In the genomic region with DNA sequence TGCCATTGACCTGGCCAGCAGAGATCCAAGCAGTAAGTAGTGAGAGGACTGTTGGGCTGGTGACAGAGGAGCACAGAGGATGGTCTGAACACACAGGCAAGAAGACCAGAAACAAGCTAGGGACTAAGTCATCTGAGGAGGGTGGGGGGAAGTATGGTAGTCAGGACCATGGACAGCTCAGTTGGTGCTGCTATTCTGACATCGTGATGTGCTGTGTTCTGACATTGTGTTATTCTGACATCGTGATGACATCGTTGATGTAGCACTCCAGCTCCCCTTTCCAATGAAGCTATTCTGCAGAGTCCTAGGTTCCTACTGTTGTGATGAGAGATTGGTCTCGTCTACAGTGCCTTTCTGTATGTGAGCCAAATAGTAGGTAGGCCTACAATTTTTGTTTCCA, we compare ENCODE assay signal across 9 cellular contexts. TPM values are rescaled to one million over a fixed set of nuclear protein-coding genes. Genes with fewer than 3 reads are reported as not detected.
DNase-seq lines count a peak whose midpoint lies in the region; ATAC-seq, FAIRE-seq and TF ChIP-seq lines count a peak whose summit lies in the region.
"Had no signal": no experiment of that assay in that cellular context is flagged by ENCODE, and none has a peak within 500 bp of the region (broad histone marks: within the 10 kb centered on the region; RNA-seq: fewer than 3 reads in every experiment).

No MANE protein-coding gene starts in this region.

- H3K4me3 Mint-ChIP-seq in activated T-helper 1 cell treated with anti-CD3 and anti-CD28 coated beads, Interleukin-12 subunit alpha, Interleukin-12 subunit beta, Interleukin-2, Interleukin-4 antibody, amounts not matched to agents 30 ng/mL and 10 ng/mL and 1 ng/mL, durations not matched to agents 14 hours and 24 hours and 36 hours: no peak overlapping the region

- FAIRE-seq in D721Med (lab: Jason Lieb, UNC): no peak

- no peaks in the 10 kb centered on the region for H3K9me3 Mint-ChIP-seq in activated T-helper 1 cell treated with anti-CD3 and anti-CD28 coated beads, Interleukin-12 subunit alpha, Interleukin-12 subunit beta, Interleukin-2, Interleukin-4 antibody, amounts not matched to agents 30 ng/mL and 10 ng/mL and 1 ng/mL, durations not matched to agents 14 hours and 24 hours and 36 hours

- intact Hi-C loops in activated T-helper 1 cell treated with anti-CD3 and anti-CD28 coated beads, Interleukin-12 subunit alpha, Interleukin-12 subunit beta, Interleukin-2, Interleukin-4 antibody, amounts not matched to agents 30 ng/mL and 10 ng/mL and 1 ng/mL, durations not matched to agents 14 hours and 24 hours and 36 hours (cut with micrococcal nuclease): loop anchor here (2.0 kb wide), 1 partner anchor 36 kb away; the partner anchor contains the start of gene SLC35A1
- intact Hi-C loops in left cardiac atrium (cut with DNase I): no loop called here

- no peak for TF ChIP-seq CTCF in D721Med (IDR thresholded peaks at IDR 0.05; ENCODE audit: insufficient read depth, missing control alignments)

- no peaks in the 10 kb centered on the region for H3K36me3 Mint-ChIP-seq in activated T-helper 1 cell treated with anti-CD3 and anti-CD28 coated beads, Interleukin-12 subunit alpha, Interleukin-12 subunit beta, Interleukin-2, Interleukin-4 antibody, amounts not matched to agents 30 ng/mL and 10 ng/mL and 1 ng/mL, durations not matched to agents 14 hours and 24 hours and 36 hours (ENCODE audit: low read depth)

- H3K27me3 Mint-ChIP-seq in activated T-helper 1 cell treated with anti-CD3 and anti-CD28 coated beads, Interleukin-12 subunit alpha, Interleukin-12 subunit beta, Interleukin-2, Interleukin-4 antibody, amounts not matched to agents 30 ng/mL and 10 ng/mL and 1 ng/mL, durations not matched to agents 14 hours and 24 hours and 36 hours (ENCODE audit: insufficient read depth): no peaks in the 10 kb centered on the region

- ATAC-seq in left cardiac atrium: peak; percentile 61 to 68
- ATAC-seq in GM19023 (IDR thresholded peaks at IDR 0.05; ENCODE audit: unreplicated experiment): no peak

- no peak overlapping the region for H3K27ac Mint-ChIP-seq in activated T-helper 1 cell treated with anti-CD3 and anti-CD28 coated beads, Interleukin-12 subunit alpha, Interleukin-12 subunit beta, Interleukin-2, Interleukin-4 antibody, amounts not matched to agents 30 ng/mL and 10 ng/mL and 1 ng/mL, durations not matched to agents 14 hours and 24 hours and 36 hours

- DNase-seq in GM19240 (ENCODE audit: insufficient read length, low spot score) (peak; percentile 8), NOMO-1 treated with dmso at 0.1 percent for 144 hours (lab: John Stamatoyannopoulos, UW; ENCODE audit: unreplicated experiment) (peak; percentile 24), left cardiac atrium (peak; percentile 28), D721Med (ENCODE audit: insufficient read length, low spot score) (no peak), DMS79 treated with DMSO at 0.1 percent for 48 hours (lab: John Stamatoyannopoulos, UW) (no peak)
- DNase-seq in activated T-helper 1 cell treated with anti-CD3 and anti-CD28 coated beads, Interleukin-12 subunit alpha, Interleukin-12 subunit beta, Interleukin-2, Interleukin-4 antibody, amounts not matched to agents 30 ng/mL and 10 ng/mL and 1 ng/mL, durations not matched to agents 14 hours and 24 hours and 36 hours (ENCODE audit: low spot score): peak; percentile 51
- peak; percentile 5 to 8 for DNase-seq in stimulated activated CD4-positive, alpha-beta T cell treated with anti-CD3 and anti-CD28 coated beads, Interleukin-1b, Interleukin-23, amount 100 ng/mL, for 4 hours (ENCODE audit: low read depth in 2 of 2)

- H3K4me1 Mint-ChIP-seq in activated T-helper 1 cell treated with anti-CD3 and anti-CD28 coated beads, Interleukin-12 subunit alpha, Interleukin-12 subunit beta, Interleukin-2, Interleukin-4 antibody, amounts not matched to agents 30 ng/mL and 10 ng/mL and 1 ng/mL, durations not matched to agents 14 hours and 24 hours and 36 hours (ENCODE audit: low read depth): no peaks in the 10 kb centered on the region

RNA-seq across cellular contexts. Expression of gene CFAP206, which starts 28.7 kb away (rescaled TPM):
- total RNA-seq in activated T-helper 1 cell treated with anti-CD3 and anti-CD28 coated beads, Interleukin-12 subunit alpha, Interleukin-12 subunit beta, Interleukin-2, Interleukin-4 antibody, amounts not matched to agents 30 ng/mL and 10 ng/mL and 1 ng/mL, durations not matched to agents 14 hours and 24 hours and 36 hours: 0.20 TPM in 1 of 2 replicates, not detected in the other
- total RNA-seq in left cardiac atrium: under 1 TPM; 0.18 to 0.42 TPM
- total RNA-seq: T-helper 1 cell treated with Interleukin-12 subunit alpha and Interleukin-12 subunit beta and Interleukin-4 antibody, amounts not matched to agents 30 ng/mL and 1 ng/mL, for 36 hours had no signal

RNA-seq across cellular contexts. Expression of gene SLC35A1, which starts 36.3 kb away (rescaled TPM):
- total RNA-seq in activated T-helper 1 cell treated with anti-CD3 and anti-CD28 coated beads, Interleukin-12 subunit alpha, Interleukin-12 subunit beta, Interleukin-2, Interleukin-4 antibody, amounts not matched to agents 30 ng/mL and 10 ng/mL and 1 ng/mL, durations not matched to agents 14 hours and 24 hours and 36 hours: 9.7 and 10.2 TPM in 2 replicates
- total RNA-seq in left cardiac atrium: 10 to 100 TPM; 11.5 to 12.6 TPM

Comparison
In these comparisons a context has a peak if more than half of its experiments do, and no peak if none do; other contexts are left out.
1. DNase-seq: peak in GM19240 (single experiment), NOMO-1 treated with dmso at 0.1 percent for 144 hours (single experiment), activated T-helper 1 cell treated with anti-CD3 and anti-CD28 coated beads, Interleukin-12 subunit alpha, Interleukin-12 subunit beta, Interleukin-2, Interleukin-4 antibody, amounts not matched to agents 30 ng/mL and 10 ng/mL and 1 ng/mL, durations not matched to agents 14 hours and 24 hours and 36 hours (single experiment), left cardiac atrium (single experiment) and stimulated activated CD4-positive, alpha-beta T cell treated with anti-CD3 and anti-CD28 coated beads, Interleukin-1b, Interleukin-23, amount 100 ng/mL, for 4 hours (2 of 2); none in D721Med (single experiment) and DMS79 treated with DMSO at 0.1 percent for 48 hours (single experiment).